Comparison of ENCODE assay signal across 9 cellular contexts in genomic region chr5:173973614-173973969, GRCh38. TPM values are rescaled to one million over a fixed set of nuclear protein-coding genes. Genes with fewer than 3 reads are reported as not detected.
DNase-seq lines count a peak whose midpoint lies in the region; ATAC-seq and TF ChIP-seq lines count a peak whose summit lies in the region.
"Had no signal": no experiment of that assay in that cellular context is flagged by ENCODE, and none has a peak within 500 bp of the region (broad histone marks: within the 10 kb centered on the region; RNA-seq: fewer than 3 reads in every experiment).

No MANE protein-coding gene starts in this region.

- no peak for DNase-seq in HCT116 (ENCODE audit: low read depth, low spot score)
- DNase-seq in SK-N-MC (ENCODE audit: low read depth, low spot score): no peak
- no peak for DNase-seq in esophagus squamous epithelium (lab: John Stamatoyannopoulos, UW)
- no peak for DNase-seq in stimulated activated naive CD4-positive, alpha-beta T cell treated with Interleukin-2 at 50 U/mL for 16 hours (lab: John Stamatoyannopoulos, UW)
- DNase-seq in stimulated activated CD4-positive, alpha-beta T cell treated with anti-CD3 and anti-CD28 coated beads, Interleukin-2, amount 100 ng/mL, for 48 hours: no peak
- no peak for DNase-seq in NCI-H2171 treated with DMSO at 0.1 percent for 48 hours (lab: John Stamatoyannopoulos, UW)

- H2AFZ ChIP-seq in HCT116 (ENCODE audit: low read depth, low read length, poor library complexity, severe bottlenecking): peak overlapping the region; percentile 79

- no TSS peak for BruUV-seq in HCT116 (replicated peaks; lab: Mats Ljungman, UMichigan)

- H3K27me3 ChIP-seq in DOHH2 (ENCODE audit: control insufficient read depth, low read length) (no peaks in the 10 kb centered on the region; the same call in 1 of the 2 replicates), HCT116 (ENCODE audit: insufficient read depth, low read length) (no peaks in the 10 kb centered on the region), esophagus squamous epithelium (peaks cover 0 to 14% (median 0%) of the 10 kb centered on the region in 4 donors), neutrophil (peaks cover 43% of the 10 kb centered on the region)

- H3F3A ChIP-seq in DOHH2 (ENCODE audit: control insufficient read depth, insufficient read depth): no peaks in the 10 kb centered on the region

- CTCF ChIA-PET in HCT116 (lab: Charles Lee): interaction anchor here (0.7 to 4.8 kb wide), 10 partner anchors 11 to 355 kb away, joined by 3 to 73 read pairs (median 4); partner anchors contain the start of genes BOD1 and CPEB4

- H3K36me3 ChIP-seq in DOHH2 (ENCODE audit: control insufficient read depth, low read length): no peaks in the 10 kb centered on the region
- H3K36me3 ChIP-seq in HCT116 (ENCODE audit: control insufficient read depth in 1 of 2, insufficient read depth in 2 of 2, low read length in 2 of 2): no peaks in the 10 kb centered on the region
- H3K36me3 ChIP-seq in SK-N-MC (ENCODE audit: insufficient read depth, low read length): no peaks in the 10 kb centered on the region
- H3K36me3 ChIP-seq in esophagus squamous epithelium: no peaks in the 10 kb centered on the region
- H3K36me3 ChIP-seq in neutrophil: no peaks in the 10 kb centered on the region

- 5 to 14% methylated on average over 6 to 12 of the region's 13 CpGs for WGBS in esophagus squamous epithelium, 2 donors

- intact Hi-C loops in HCT116 (cut with micrococcal nuclease): loop anchor here (1.0 to 10.0 kb wide), 4 partner anchors 209 to 681 kb away; no protein-coding TSS in a partner anchor
- intact Hi-C loops in esophagus squamous epithelium (cut with DNase I): no loop called here

- H3K9me3 ChIP-seq in DOHH2 (ENCODE audit: control insufficient read depth, insufficient read depth, low read length) (no peaks in the 10 kb centered on the region), HCT116 (ENCODE audit: control insufficient read depth in 1 of 2, insufficient read depth in 1 of 2, low read depth in 1 of 2, low read length in 2 of 2) (no peaks in the 10 kb centered on the region), SK-N-MC (ENCODE audit: low read depth, low read length) (no peaks in the 10 kb centered on the region), esophagus squamous epithelium (no peaks in the 10 kb centered on the region), neutrophil (no peaks in the 10 kb centered on the region)

- H3K79me2 ChIP-seq in DOHH2 (ENCODE audit: control insufficient read depth, low read length): no peaks in the 10 kb centered on the region
- no peaks in the 10 kb centered on the region for H3K79me2 ChIP-seq in HCT116 (ENCODE audit: insufficient read depth, low read length)

- ATAC-seq in HCT116: peak; percentile 69

- RAD21 ChIA-PET in HCT116 (lab: Charles Lee; ENCODE audit: low non-redundant PET in 1 of 2, low total read pairs in 2 of 2, uncharacterized antibody in 2 of 2, unreplicated experiment in 2 of 2): interaction anchor here (0.6 to 1.7 kb wide), 6 partner anchors 11 to 355 kb away, joined by 3 to 6 read pairs (median 4); no protein-coding TSS in a partner anchor

- H3K4me3 ChIP-seq in DOHH2 (ENCODE audit: low read length): peak overlapping the region; percentile 64
- peak overlapping the region; percentile 34 to 51 for H3K4me3 ChIP-seq in HCT116 (replicated peaks in 1 of 2; ENCODE audit: low read depth in 1 of 2, low read length in 2 of 2)
- H3K4me3 ChIP-seq in SK-N-MC: peak overlapping the region; percentile 62
- H3K4me3 ChIP-seq in esophagus squamous epithelium: peak overlapping the region; percentile 23 to 68 (median 41)
- H3K4me3 ChIP-seq in neutrophil (ENCODE audit: low read depth in 1 of 2, low read length in 1 of 2): peak overlapping the region; percentile 40 to 63

- no peak overlapping the region for H3K27ac ChIP-seq in DOHH2 (ENCODE audit: low read depth, low read length)
- H3K27ac ChIP-seq in HCT116 (ENCODE audit: low read depth, low read length): peak overlapping the region; percentile 6; the same call in 1 of the 2 replicates
- H3K27ac ChIP-seq in SK-N-MC: no peak overlapping the region
- peak overlapping the region in 1 of 4 donors; percentile 47 for H3K27ac ChIP-seq in esophagus squamous epithelium
- no peak overlapping the region for H3K27ac ChIP-seq in neutrophil

- peaks cover 13% of the 10 kb centered on the region for H3K4me1 ChIP-seq in DOHH2 (ENCODE audit: control insufficient read depth, low read length)
- H3K4me1 ChIP-seq in HCT116 (ENCODE audit: control insufficient read depth in 1 of 2, insufficient read depth in 2 of 2, low read length in 2 of 2): peaks cover 0 to 9% of the 10 kb centered on the region in 2 experiments; a peak in 2 of 4 replicates
- H3K4me1 ChIP-seq in esophagus squamous epithelium: peaks cover 3 to 15% (median 9%) of the 10 kb centered on the region in 3 donors
- H3K4me1 ChIP-seq in neutrophil (ENCODE audit: control insufficient read depth in 1 of 2, insufficient read depth in 1 of 2, low read depth in 1 of 2, low read length in 1 of 2): peaks cover 12% of the 10 kb centered on the region in 2 experiments

- no peak overlapping the region for H3K9ac ChIP-seq in HCT116 (ENCODE audit: low read length)
- peak overlapping the region; percentile 54 for H3K9ac ChIP-seq in SK-N-MC (ENCODE audit: insufficient read length)

- H3K9me2 ChIP-seq in DOHH2 (replicated peaks; ENCODE audit: control insufficient read depth, low read length): no peaks in the 10 kb centered on the region
- H3K9me2 ChIP-seq in HCT116 (ENCODE audit: insufficient read depth): no peaks in the 10 kb centered on the region

- H4K20me1 ChIP-seq in DOHH2 (ENCODE audit: control insufficient read depth, insufficient read depth, low read depth, low read length) (no peaks in the 10 kb centered on the region), HCT116 (ENCODE audit: insufficient read depth) (no peaks in the 10 kb centered on the region)

- peak overlapping the region; percentile 72 for H3K4me2 ChIP-seq in DOHH2 (ENCODE audit: low read length)
- H3K4me2 ChIP-seq in HCT116 (ENCODE audit: low read length): peak overlapping the region; percentile 83

- no peak for TF ChIP-seq POLR2A in HCT116 (IDR thresholded peaks at IDR 0.05; ENCODE audit: borderline replicate concordance, extremely low read depth, insufficient read depth, insufficient read length)
- TF ChIP-seq POLR2A in esophagus squamous epithelium (IDR thresholded peaks at IDR 0.05): no peak

- TF ChIP-seq RAD21 in HCT116 (IDR thresholded peaks at IDR 0.05; ENCODE audit: low read depth): no peak

- POLR2A ChIA-PET in HCT116 (lab: Charles Lee): interaction anchor here (0.9 kb wide), 1 partner anchor 355 kb away, joined by 4 read pairs; no protein-coding TSS in a partner anchor

- no peak for TF ChIP-seq CTCF in DOHH2 (IDR thresholded peaks at IDR 0.05; ENCODE audit: low read depth, low read length, poor library complexity, severe bottlenecking)
- TF ChIP-seq CTCF in HCT116 (IDR thresholded peaks at IDR 0.05 in 2 of 3, conservative IDR thresholded peaks at IDR 0.05 in 1 of 3; ENCODE audit: borderline replicate concordance in 1 of 3, insufficient read depth in 1 of 3, low read depth in 2 of 3, low read length in 2 of 3): no peak
- no peak for TF ChIP-seq CTCF in esophagus squamous epithelium (IDR thresholded peaks at IDR 0.05)
- no peak for TF ChIP-seq CTCF in neutrophil (IDR thresholded peaks at IDR 0.05)

TF ChIP-seq in HCT116, 20 proteins besides CTCF, POLR2A, EP300 and RAD21:
- TF ChIP-seq SIN3A (IDR thresholded peaks at IDR 0.05; ENCODE audit: low read depth): no peak
- TF ChIP-seq ELF1 (IDR thresholded peaks at IDR 0.05; ENCODE audit: borderline replicate concordance, low read depth): no peak
- no peak for TF ChIP-seq ZFX (IDR thresholded peaks at IDR 0.05)
- TF ChIP-seq SRF (IDR thresholded peaks at IDR 0.05; ENCODE audit: low read depth): no peak
- TF ChIP-seq, protein P1, sequence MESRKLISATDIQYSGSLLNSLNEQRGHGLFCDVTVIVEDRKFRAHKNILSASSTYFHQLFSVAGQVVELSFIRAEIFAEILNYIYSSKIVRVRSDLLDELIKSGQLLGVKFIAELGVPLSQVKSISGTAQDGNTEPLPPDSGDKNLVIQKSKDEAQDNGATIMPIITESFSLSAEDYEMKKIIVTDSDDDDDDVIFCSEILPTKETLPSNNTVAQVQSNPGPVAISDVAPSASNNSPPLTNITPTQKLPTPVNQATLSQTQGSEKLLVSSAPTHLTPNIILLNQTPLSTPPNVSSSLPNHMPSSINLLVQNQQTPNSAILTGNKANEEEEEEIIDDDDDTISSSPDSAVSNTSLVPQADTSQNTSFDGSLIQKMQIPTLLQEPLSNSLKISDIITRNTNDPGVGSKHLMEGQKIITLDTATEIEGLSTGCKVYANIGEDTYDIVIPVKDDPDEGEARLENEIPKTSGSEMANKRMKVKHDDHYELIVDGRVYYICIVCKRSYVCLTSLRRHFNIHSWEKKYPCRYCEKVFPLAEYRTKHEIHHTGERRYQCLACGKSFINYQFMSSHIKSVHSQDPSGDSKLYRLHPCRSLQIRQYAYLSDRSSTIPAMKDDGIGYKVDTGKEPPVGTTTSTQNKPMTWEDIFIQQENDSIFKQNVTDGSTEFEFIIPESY (IDR thresholded peaks at IDR 0.05; ENCODE audit: extremely low read depth, insufficient replicate concordance, low read length): no peak
- TF ChIP-seq CEBPB (IDR thresholded peaks at IDR 0.05; ENCODE audit: low read depth): no peak
- no peak for TF ChIP-seq SP1 (IDR thresholded peaks at IDR 0.05; ENCODE audit: low read depth)
- TF ChIP-seq TCF7L2 (IDR thresholded peaks at IDR 0.05; ENCODE audit: borderline replicate concordance, extremely low read depth, insufficient read depth, insufficient read length): no peak
- no peak for TF ChIP-seq CBX3 (IDR thresholded peaks at IDR 0.05; ENCODE audit: low read depth)
- no peak for TF ChIP-seq YY1 (IDR thresholded peaks at IDR 0.05; ENCODE audit: extremely low read depth, insufficient replicate concordance, low read depth, low read length)
- TF ChIP-seq POLR2AphosphoS5 (IDR thresholded peaks at IDR 0.05; ENCODE audit: low read depth, low read length): no peak
- TF ChIP-seq ZNF274 (IDR thresholded peaks at IDR 0.05; ENCODE audit: low read depth, low read length): no peak
- TF ChIP-seq, protein P2, sequence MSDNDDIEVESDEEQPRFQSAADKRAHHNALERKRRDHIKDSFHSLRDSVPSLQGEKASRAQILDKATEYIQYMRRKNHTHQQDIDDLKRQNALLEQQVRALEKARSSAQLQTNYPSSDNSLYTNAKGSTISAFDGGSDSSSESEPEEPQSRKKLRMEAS (IDR thresholded peaks at IDR 0.05): no peak

RNA-seq across cellular contexts. Expression of gene C5orf47, which starts 15.4 kb away (rescaled TPM):
- not detected for total RNA-seq in HCT116 (2021; ENCODE audit: unreplicated experiment)
- polyA plus RNA-seq in HCT116 (2012): 0.02 TPM in 1 of 2 replicates, not detected in the other
- not detected for total RNA-seq in esophagus squamous epithelium
- total RNA-seq: RPMI7951 had no signal
